ENCODE assay signal across 29 cellular contexts in the genomic region with DNA sequence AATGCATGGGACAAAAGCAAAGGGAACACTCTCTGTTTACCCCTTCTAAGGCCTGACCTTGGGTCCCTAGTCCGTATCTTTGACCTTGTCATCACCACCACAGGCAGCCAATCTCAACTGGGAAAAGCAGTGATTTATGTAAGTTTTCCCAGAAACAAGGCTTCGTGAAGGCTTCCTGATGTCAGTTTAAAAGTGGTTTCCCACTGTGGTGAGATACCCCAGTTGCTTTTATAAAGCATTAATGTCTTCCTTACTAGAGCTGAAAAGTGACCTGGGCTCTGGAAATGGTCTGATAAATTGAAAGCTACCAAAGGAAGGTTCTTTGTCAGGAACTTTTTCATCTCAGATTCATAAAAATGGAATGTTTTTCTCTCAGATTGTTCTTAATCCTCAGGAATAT.
"Had no signal": no experiment of that assay in that cellular context is flagged by ENCODE, and none has a peak within 500 bp of the region (broad histone marks: within the 10 kb centered on the region; RNA-seq: fewer than 3 reads in every experiment).

No MANE protein-coding gene starts in this region.

- H3K4me1 Mint-ChIP-seq: naive thymus-derived CD8-positive, alpha-beta T cell; neural progenitor cell; stimulated activated effector memory CD8-positive, alpha-beta T cell treated with anti-CD3 and anti-CD28 coated beads, Interleukin-12 subunit alpha, Interleukin-12 subunit beta, amount 100 ng/mL, for 72 hours; stimulated activated naive B cell treated with anti-CD40 and anti-IgM and Interleukin-4, amounts not matched to agents 10 μg/mL and 1 μg/mL and 100 μg/mL, for 72 hours had no signal

- DNase-seq: naive thymus-derived CD8-positive, alpha-beta T cell; nephron progenitor cell; occipital lobe; ovary; posterior cingulate gyrus; psoas muscle; right cardiac atrium; right lobe of liver; sigmoid colon; small intestine; stimulated activated CD4-positive, alpha-beta T cell treated with anti-CD3 and anti-CD28 coated beads, Interleukin-15, amount 100 ng/mL, for 24 hours; stimulated activated CD4-positive, alpha-beta T cell treated with anti-CD3 and anti-CD28 coated beads, Interleukin-2, amount 100 ng/mL, for 24 hours; stimulated activated CD4-positive, alpha-beta T cell treated with anti-CD3 and anti-CD28 coated beads, Interleukin-2, amount 100 ng/mL, for 48 hours; stimulated activated CD4-positive, alpha-beta T cell treated with anti-CD3 and anti-CD28 coated beads, Interleukin-4, amount 100 ng/mL, for 24 hours; stimulated activated naive B cell treated with anti-CD40 and anti-IgM and Interleukin-4, amounts not matched to agents 10 μg/mL and 1 μg/mL and 100 μg/mL, for 72 hours; stimulated activated naive CD4-positive, alpha-beta T cell treated with Interleukin-2 at 50 U/mL for 16 hours; stomach; thyroid gland; trophoblast cell; upper lobe of left lung had no signal

- H3K4me3 ChIP-seq: neural progenitor cell, ovary, psoas muscle, right lobe of liver, sigmoid colon, stomach, thoracic aorta, thyroid gland, tibial nerve, upper lobe of left lung, vagina had no signal

- H3K4me1 ChIP-seq: neural progenitor cell, parathyroid adenoma, psoas muscle, right lobe of liver, sigmoid colon, stomach, thyroid gland, tibial nerve, upper lobe of left lung, vagina had no signal

- H3K27me3 ChIP-seq: neural progenitor cell, ovary, right lobe of liver, sigmoid colon, stomach, thyroid gland, tibial nerve, upper lobe of left lung, vagina had no signal

- H3K4me2 ChIP-seq: neural progenitor cell had no signal

- H3K27ac Mint-ChIP-seq: naive thymus-derived CD8-positive, alpha-beta T cell; natural killer cell treated with Interleukin-12 subunit alpha and Interleukin-12 subunit beta and Interleukin-15 and Interleukin-18, amount 100 ng/mL, for 72 hours; nephron progenitor cell; neural progenitor cell; progenitor cell of endocrine pancreas; stimulated activated effector memory CD8-positive, alpha-beta T cell treated with anti-CD3 and anti-CD28 coated beads, Interleukin-12 subunit alpha, Interleukin-12 subunit beta, amount 100 ng/mL, for 72 hours; stimulated activated naive B cell treated with anti-CD40 and anti-IgM and Interleukin-4, amounts not matched to agents 10 μg/mL and 1 μg/mL and 100 μg/mL, for 72 hours; stimulated activated naive CD8-positive, alpha-beta T cell treated with anti-CD3 and anti-CD28 coated beads, Interleukin-15, Interleukin-2, amounts not matched to agents 100 ng/mL and 50 ng/mL, for 24 hours had no signal

- H3K27me3 Mint-ChIP-seq: naive thymus-derived CD8-positive, alpha-beta T cell; natural killer cell treated with Interleukin-12 subunit alpha and Interleukin-12 subunit beta and Interleukin-15 and Interleukin-18, amount 100 ng/mL, for 72 hours; progenitor cell of endocrine pancreas; stimulated activated naive B cell treated with anti-CD40 and anti-IgM and Interleukin-4, amounts not matched to agents 10 μg/mL and 1 μg/mL and 100 μg/mL, for 72 hours; stimulated activated naive CD8-positive, alpha-beta T cell treated with anti-CD3 and anti-CD28 coated beads, Interleukin-15, Interleukin-2, amounts not matched to agents 100 ng/mL and 50 ng/mL, for 24 hours had no signal

- H3K9me3 Mint-ChIP-seq: neural progenitor cell; stimulated activated naive CD8-positive, alpha-beta T cell treated with anti-CD3 and anti-CD28 coated beads, Interleukin-15, Interleukin-2, amounts not matched to agents 100 ng/mL and 50 ng/mL, for 24 hours had no signal

- H3K36me3 ChIP-seq: neural progenitor cell, ovary, right lobe of liver, sigmoid colon, stomach, thoracic aorta, thyroid gland, tibial nerve, upper lobe of left lung, vagina had no signal

- H3K79me2 ChIP-seq: parathyroid adenoma had no signal

- H2AFZ ChIP-seq: neural progenitor cell, parathyroid adenoma had no signal

- H3K4me3 Mint-ChIP-seq: naive thymus-derived CD8-positive, alpha-beta T cell; natural killer cell treated with Interleukin-12 subunit alpha and Interleukin-12 subunit beta and Interleukin-15 and Interleukin-18, amount 100 ng/mL, for 72 hours; nephron progenitor cell; neural progenitor cell; stimulated activated effector memory CD8-positive, alpha-beta T cell treated with anti-CD3 and anti-CD28 coated beads, Interleukin-12 subunit alpha, Interleukin-12 subunit beta, amount 100 ng/mL, for 72 hours; stimulated activated naive B cell treated with anti-CD40 and anti-IgM and Interleukin-4, amounts not matched to agents 10 μg/mL and 1 μg/mL and 100 μg/mL, for 72 hours; stimulated activated naive CD8-positive, alpha-beta T cell treated with anti-CD3 and anti-CD28 coated beads, Interleukin-15, Interleukin-2, amounts not matched to agents 100 ng/mL and 50 ng/mL, for 24 hours had no signal

- H3K9me3 ChIP-seq: ovary, psoas muscle, right lobe of liver, stomach, thoracic aorta, thyroid gland, tibial nerve, upper lobe of left lung, vagina had no signal

- H3K36me3 Mint-ChIP-seq: neural progenitor cell; stimulated activated effector memory CD8-positive, alpha-beta T cell treated with anti-CD3 and anti-CD28 coated beads, Interleukin-12 subunit alpha, Interleukin-12 subunit beta, amount 100 ng/mL, for 72 hours; stimulated activated naive B cell treated with anti-CD40 and anti-IgM and Interleukin-4, amounts not matched to agents 10 μg/mL and 1 μg/mL and 100 μg/mL, for 72 hours had no signal

- H3K9ac ChIP-seq: neural progenitor cell, parathyroid adenoma had no signal

- ATAC-seq: naive thymus-derived CD8-positive, alpha-beta T cell; natural killer cell treated with Interleukin-12 subunit alpha and Interleukin-12 subunit beta and Interleukin-15 and Interleukin-18, amount 100 ng/mL, for 72 hours; psoas muscle; right cardiac atrium; right lobe of liver; stimulated activated effector memory CD8-positive, alpha-beta T cell treated with anti-CD3 and anti-CD28 coated beads, Interleukin-12 subunit alpha, Interleukin-12 subunit beta, amount 100 ng/mL, for 72 hours; stimulated activated naive B cell treated with anti-CD40 and anti-IgM and Interleukin-4, amounts not matched to agents 10 μg/mL and 1 μg/mL and 100 μg/mL, for 72 hours had no signal

- H3K27ac ChIP-seq: neural progenitor cell, ovary, parathyroid adenoma, psoas muscle, right lobe of liver, sigmoid colon, stomach, thoracic aorta, thyroid gland, tibial nerve, upper lobe of left lung, vagina had no signal
